In the genomic region with DNA sequence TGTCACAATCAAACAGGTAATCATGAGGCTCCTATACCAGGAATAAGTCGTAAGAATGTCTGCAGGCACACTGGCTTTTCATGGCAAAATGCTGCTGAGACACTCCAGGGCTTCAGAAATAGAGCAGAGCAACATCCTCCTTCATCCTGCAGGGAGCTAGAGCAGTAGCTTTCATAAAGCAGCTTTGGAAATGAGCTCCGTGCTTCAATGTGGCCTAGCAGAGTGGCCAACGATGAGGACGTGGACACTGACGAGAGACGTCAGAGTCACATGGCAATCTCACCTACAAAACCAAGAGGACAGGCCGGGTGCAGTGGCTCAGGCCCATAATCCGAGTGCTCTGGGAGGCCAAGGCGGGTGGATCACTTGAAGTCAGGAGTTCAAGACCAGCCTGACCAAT, we compare ENCODE assay signal across 23 cellular contexts. TPM values are rescaled to one million over a fixed set of nuclear protein-coding genes. Genes with fewer than 3 reads are reported as not detected.
"Had no signal": no experiment of that assay in that cellular context is flagged by ENCODE, and none has a peak within 500 bp of the region (broad histone marks: within the 10 kb centered on the region; RNA-seq: fewer than 3 reads in every experiment).

No MANE protein-coding gene starts in this region.

- DNase-seq: activated CD4-positive, alpha-beta memory T cell treated with anti-CD3 and anti-CD28 coated beads, Interleukin-2, amount 10 ng/mL, durations not matched to agents 7 days and 5 days; activated CD4-positive, alpha-beta T cell treated with anti-CD3 and anti-CD28 coated beads for 36 hours; activated CD4-positive, alpha-beta T cell treated with anti-CD3 and anti-CD28 coated beads, Interleukin-2, amount 50 U/mL, for 1 hour; activated gamma-delta T cell treated with Interleukin-2 at 50 U/mL for 16 hours; activated naive CD4-positive, alpha-beta T cell treated with anti-CD3 and anti-CD28 coated beads, Interleukin-2, amount 10 ng/mL, durations not matched to agents 7 days and 5 days; activated naive CD8-positive, alpha-beta T cell treated with anti-CD3 and anti-CD28 coated beads for 36 hours; activated T-cell treated with anti-CD3 and anti-CD28 coated beads for 4 hours; activated T-cell treated with anti-CD3 and anti-CD28 coated beads, Interleukin-2, amount 50 U/mL, for 72 hours; anterior cingulate cortex; NCI-H1092; NCI-H1417; NCI-H1930; NCI-H2171; NCI-H226; NCI-H526; NCI-H82; PC-3; SHP77 treated with DMSO at 0.1 percent for 48 hours; T-helper 17 cell; T-helper 9 cell had no signal

- H3K4me2 ChIP-seq: KMS-11 had no signal

- H3K27ac ChIP-seq: KMS-11 had no signal

RNA-seq across cellular contexts. Expression of gene COBL, which starts 9.8 kb away (rescaled TPM):
- total RNA-seq: activated CD4-positive, alpha-beta memory T cell treated with anti-CD3 and anti-CD28 coated beads, Interleukin-2, amount 10 ng/mL, durations not matched to agents 7 days and 5 days; activated CD4-positive, alpha-beta T cell treated with anti-CD3 and anti-CD28 coated beads for 36 hours; activated CD8-positive, alpha-beta memory T cell treated with anti-CD3 and anti-CD28 coated beads for 36 hours; activated naive CD8-positive, alpha-beta T cell treated with anti-CD3 and anti-CD28 coated beads for 36 hours; activated T-cell treated with anti-CD3 and anti-CD28 coated beads, Interleukin-2, amount 50 U/mL, for 72 hours; activated T-helper 2 cell treated with anti-CD3 and anti-CD28 coated beads, Interferon-gamma antibody, Interleukin-2, Interleukin-4, amounts not matched to agents 10 μg/mL and 5 μg/mL and 100 μg/mL, durations not matched to agents 14 hours and 24 hours and 36 hours; T-helper 17 cell had no signal
